ENCODE assay signal across 10 cellular contexts in genomic region chr4:188971125-188971524, GRCh38.
DNase-seq lines count a peak whose midpoint lies in the region; ATAC-seq, FAIRE-seq and TF ChIP-seq lines count a peak whose summit lies in the region.
"Had no signal": no experiment of that assay in that cellular context is flagged by ENCODE, and none has a peak within 500 bp of the region (broad histone marks: within the 10 kb centered on the region; RNA-seq: fewer than 3 reads in every experiment).

No MANE protein-coding gene starts in this region.

- no peak overlapping the region for H3K4me3 Mint-ChIP-seq in immature natural killer cell

- H3K4me1 Mint-ChIP-seq in immature natural killer cell = no peaks in the 10 kb centered on the region

- peak; percentile 55 for FAIRE-seq in islet of Langerhans (lab: Jason Lieb, UNC)

- no peaks in the 10 kb centered on the region for H3F3A ChIP-seq in smooth muscle cell (ENCODE audit: low read depth)

- H3K27ac Mint-ChIP-seq in immature natural killer cell = no peak overlapping the region

- H3K9me3 ChIP-seq in smooth muscle cell (replicated peaks; ENCODE audit: low read depth) = no peaks in the 10 kb centered on the region

- H3K9me3 Mint-ChIP-seq in immature natural killer cell = peaks cover 3 to 48% (median 17%) of the 10 kb centered on the region in 6 donors

- H3K27me3 Mint-ChIP-seq in immature natural killer cell (ENCODE audit: low read depth in 3 of 3) = peaks cover 0 to 5% (median 0%) of the 10 kb centered on the region in 3 donors

- no peaks in the 10 kb centered on the region for H3K36me3 ChIP-seq in smooth muscle cell (ENCODE audit: low read depth)

- 60% methylated on average over 3 of the region's 3 CpGs for WGBS in smooth muscle cell (ENCODE audit: low lambda C conversion rate)

- no peak for DNase-seq in AG09319 (ENCODE audit: extremely low read depth, low read depth)
- peak; percentile 23 for DNase-seq in HPDE6-E6E7 (ENCODE audit: extremely low spot score)
- DNase-seq in NCI-H187 (lab: John Stamatoyannopoulos, UW) = no peak
- DNase-seq in immature natural killer cell = no peak
- DNase-seq in smooth muscle cell (lab: John Stamatoyannopoulos, UW; ENCODE audit: unreplicated experiment) = no peak
- DNase-seq: GF-D8, right cardiac atrium had no signal

- H3K27me3 ChIP-seq in smooth muscle cell (ENCODE audit: low read depth) = no peaks in the 10 kb centered on the region

- no peak overlapping the region for H3K4me3 ChIP-seq in smooth muscle cell

- peak; percentile 44 for TF ChIP-seq CTCF in AG09319 (IDR thresholded peaks at IDR 0.05; ENCODE audit: low read depth, low read length)
- TF ChIP-seq CTCF in smooth muscle cell (IDR thresholded peaks at IDR 0.05; ENCODE audit: borderline replicate concordance, insufficient read depth, poor library complexity, severe bottlenecking) = no peak

- H3K4me2 ChIP-seq in smooth muscle cell = no peak overlapping the region

- H4K20me1 ChIP-seq in smooth muscle cell (ENCODE audit: low read depth) = no peaks in the 10 kb centered on the region

- H3K27ac ChIP-seq in smooth muscle cell (ENCODE audit: low read depth) = no peak overlapping the region

- no peaks in the 10 kb centered on the region for H3K79me2 ChIP-seq in smooth muscle cell (ENCODE audit: low read depth)

- peak; percentile 70; the same call in 2 of the 3 replicates for ATAC-seq in SK-N-SH treated with all-trans-retinoic acid at 6 μM for 48 hours
- no peak for ATAC-seq in HG02840 (IDR thresholded peaks at IDR 0.05; ENCODE audit: low FRiP score, unreplicated experiment)
- ATAC-seq: right cardiac atrium had no signal

- H3K36me3 Mint-ChIP-seq in immature natural killer cell = peaks cover 0 to 7% (median 0%) of the 10 kb centered on the region in 3 donors

- no peak overlapping the region for H2AFZ ChIP-seq in smooth muscle cell (ENCODE audit: low read depth)

- no peak overlapping the region for H3K9ac ChIP-seq in smooth muscle cell (ENCODE audit: low read depth)

- peaks cover 10% of the 10 kb centered on the region for H3K4me1 ChIP-seq in smooth muscle cell (ENCODE audit: low read depth)

TF ChIP-seq in SK-N-SH treated with all-trans-retinoic acid at 6 μM for 48 hours, 23 proteins besides CTCF, POLR2A, EP300 and RAD21:
- no peak for TF ChIP-seq ZNF8 (CRISPR knock-in tag; IDR thresholded peaks at IDR 0.05)
